In the genomic region with DNA sequence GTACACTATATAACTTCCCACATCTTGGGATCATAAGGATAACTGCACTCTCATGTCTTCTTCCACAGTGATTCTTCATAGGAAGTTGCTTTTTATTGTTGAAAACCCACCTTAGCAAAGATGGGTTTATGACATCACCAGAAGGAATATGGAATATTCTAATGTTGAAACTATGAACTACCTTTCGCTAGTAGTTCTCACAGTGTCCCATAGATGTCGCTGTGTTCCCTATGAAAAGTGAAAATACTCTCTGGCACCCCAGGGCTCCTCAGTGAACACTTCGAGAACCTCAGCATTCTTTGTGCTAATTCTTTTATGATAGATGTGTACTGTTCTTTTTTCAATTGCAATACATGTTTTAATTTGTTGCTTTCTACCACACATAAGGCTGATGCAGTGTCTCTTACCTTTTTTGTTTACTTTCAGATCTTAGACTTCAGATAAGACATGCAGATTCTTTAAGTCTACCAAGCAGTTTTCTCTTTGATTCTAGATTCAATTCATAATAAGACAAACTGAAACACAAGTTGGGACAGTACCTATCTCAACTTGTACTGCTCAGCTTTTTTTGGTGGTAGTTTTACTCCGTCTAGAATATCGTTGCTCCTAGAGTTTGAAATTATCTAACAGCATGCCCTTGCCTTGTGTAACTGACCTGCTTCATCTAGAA, we compare ENCODE assay signal across 8 cellular contexts.
DNase-seq lines count a peak whose midpoint lies in the region; ATAC-seq lines count a peak whose summit lies in the region.

No MANE protein-coding gene starts in this region.

- no peaks in the 10 kb centered on the region for H3K27me3 Mint-ChIP-seq in activated T-helper 17 cell treated with anti-CD3 and anti-CD28 coated beads, Interleukin-2, amount 50 U/mL, for 72 hours

- peaks cover 79% of the 10 kb centered on the region for H3K36me3 Mint-ChIP-seq in activated T-helper 17 cell treated with anti-CD3 and anti-CD28 coated beads, Interleukin-2, amount 50 U/mL, for 72 hours (ENCODE audit: low read depth)

- no peak overlapping the region for H3K4me3 ChIP-seq in Jurkat, Clone E6-1 (ENCODE audit: low read length)

- no peak overlapping the region for H3K27ac Mint-ChIP-seq in activated T-helper 17 cell treated with anti-CD3 and anti-CD28 coated beads, Interleukin-2, amount 50 U/mL, for 72 hours

- ATAC-seq in activated T-helper 17 cell treated with anti-CD3 and anti-CD28 coated beads, Interleukin-2, amount 50 U/mL, for 72 hours (replicated peaks) = peak; percentile 67
- ATAC-seq in GM18498 (IDR thresholded peaks at IDR 0.05; ENCODE audit: unreplicated experiment) (no peak), GM18873 (IDR thresholded peaks at IDR 0.05; ENCODE audit: low FRiP score, unreplicated experiment) (no peak), GM21528 (IDR thresholded peaks at IDR 0.05; ENCODE audit: low FRiP score, unreplicated experiment) (no peak)

- peak; percentile 1 for DNase-seq in COLO829 (ENCODE audit: low spot score)
- DNase-seq in Jurkat, Clone E6-1 (ENCODE audit: low read depth, low spot score) = peak; percentile 42
- peak; percentile 23 for DNase-seq in glomerular visceral epithelial cell (ENCODE audit: extremely low spot score)
- DNase-seq in stimulated activated CD4-positive, alpha-beta T cell treated with anti-CD3 and anti-CD28 coated beads, Interleukin-4, amount 100 ng/mL, for 1 hour = peak; percentile 9

- peaks cover 9% of the 10 kb centered on the region for H3K4me1 Mint-ChIP-seq in activated T-helper 17 cell treated with anti-CD3 and anti-CD28 coated beads, Interleukin-2, amount 50 U/mL, for 72 hours

- peak overlapping the region; percentile 30 for H3K4me3 Mint-ChIP-seq in activated T-helper 17 cell treated with anti-CD3 and anti-CD28 coated beads, Interleukin-2, amount 50 U/mL, for 72 hours

- H3K9me3 Mint-ChIP-seq in activated T-helper 17 cell treated with anti-CD3 and anti-CD28 coated beads, Interleukin-2, amount 50 U/mL, for 72 hours = peaks cover 5% of the 10 kb centered on the region
